22 cellular contexts compared by ENCODE assay signal in the genomic region with DNA sequence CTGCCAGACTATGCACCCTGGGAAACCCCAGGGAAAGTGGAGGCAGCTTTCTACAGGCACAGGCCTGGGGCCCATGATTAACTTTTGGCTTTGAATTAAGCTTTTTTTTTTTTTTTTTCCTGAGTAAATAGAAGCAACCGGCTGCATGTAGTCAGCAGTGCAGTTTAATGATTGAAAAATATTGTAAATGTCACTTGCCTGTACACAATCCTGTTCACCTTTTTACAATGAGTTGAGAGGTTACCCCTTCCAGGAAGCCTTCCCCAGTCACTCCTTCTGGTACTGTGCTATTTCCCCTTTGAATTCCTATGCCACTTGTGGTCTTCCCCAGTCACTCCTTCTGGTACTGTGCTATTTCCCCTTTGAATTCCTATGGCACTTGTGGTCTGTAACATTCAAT.
DNase-seq lines count a peak whose midpoint lies in the region; ATAC-seq, FAIRE-seq and TF ChIP-seq lines count a peak whose summit lies in the region.
"Had no signal": no experiment of that assay in that cellular context is flagged by ENCODE, and none has a peak within 500 bp of the region (broad histone marks: within the 10 kb centered on the region; RNA-seq: fewer than 3 reads in every experiment).

No MANE protein-coding gene starts in this region.

- no peak overlapping the region for H3K4ac ChIP-seq in H1 (replicated peaks; ENCODE audit: insufficient read length, low read depth, low read length)

- H3K27ac ChIP-seq in H1 (ENCODE audit: low read depth, low read length), result no peak overlapping the region
- H3K27ac ChIP-seq in lower lobe of right lung, result no peak overlapping the region
- no peak overlapping the region for H3K27ac ChIP-seq in smooth muscle cell (ENCODE audit: low read depth)
- H3K27ac ChIP-seq: HL-60, Peyer's patch, SJCRH30 had no signal

- no peak for TF ChIP-seq EP300 in H1 (IDR thresholded peaks at IDR 0.05; ENCODE audit: borderline replicate concordance in 1 of 2, low read depth in 2 of 2, low read length in 2 of 2)

- POLR2A ChIA-PET in H1 (lab: Charles Lee; ENCODE audit: partially characterized antibody), result no interaction called here

- peak; percentile 57 for DNase-seq in M059J (ENCODE audit: low read depth)
- DNase-seq in H1 (ENCODE audit: low read depth in 1 of 2, low spot score in 2 of 2), result no peak
- no peak for DNase-seq in lower lobe of right lung
- DNase-seq in smooth muscle cell (lab: John Stamatoyannopoulos, UW; ENCODE audit: unreplicated experiment), result no peak
- no peak for DNase-seq in posterior vena cava (ENCODE audit: low spot score)
- no peak for DNase-seq in A172 (ENCODE audit: low spot score)
- no peak for DNase-seq in NCI-H128 (lab: John Stamatoyannopoulos, UW; ENCODE audit: unreplicated experiment)
- no peak for DNase-seq in NCI-H748 treated with DMSO at 0.1 percent for 48 hours (lab: John Stamatoyannopoulos, UW)
- DNase-seq: BE2C, DMS53, H7, KG1, NCI-H1092 treated with DMSO at 0.1 percent for 48 hours, NCI-H146, NCI-H2029, NCI-H226, NCI-H524, NCI-H82, Peyer's patch, SJCRH30 had no signal

- H3K9me3 ChIP-seq in H1 (ENCODE audit: insufficient read depth in 2 of 2, low read depth in 1 of 2, low read length in 1 of 2) (no peaks in the 10 kb centered on the region), lower lobe of right lung (no peaks in the 10 kb centered on the region), smooth muscle cell (replicated peaks; ENCODE audit: low read depth) (no peaks in the 10 kb centered on the region)
- H3K9me3 ChIP-seq: Peyer's patch, SJCRH30 had no signal

- no peaks in the 10 kb centered on the region for H4K20me1 ChIP-seq in H1 (replicated peaks in 1 of 2; ENCODE audit: control insufficient read depth in 1 of 2, insufficient read depth in 2 of 2, low read length in 2 of 2)
- no peaks in the 10 kb centered on the region for H4K20me1 ChIP-seq in smooth muscle cell (ENCODE audit: low read depth)

- H2AFZ ChIP-seq in H1 (ENCODE audit: low read length), result 0 out of 2 replicates have a peak overlapping the region, but pooled peaks have one; percentile 29
- no peak overlapping the region for H2AFZ ChIP-seq in smooth muscle cell (ENCODE audit: low read depth)

- no peak overlapping the region for H4K8ac ChIP-seq in H1 (ENCODE audit: extremely low read depth, insufficient read depth, low read length)

- no peaks in the 10 kb centered on the region for H3K4me1 ChIP-seq in H1 (replicated peaks in 1 of 4; ENCODE audit: control insufficient read depth in 3 of 4, insufficient read depth in 4 of 4, low read length in 3 of 4)
- no peaks in the 10 kb centered on the region for H3K4me1 ChIP-seq in lower lobe of right lung
- no peaks in the 10 kb centered on the region for H3K4me1 ChIP-seq in smooth muscle cell (ENCODE audit: low read depth)
- H3K4me1 ChIP-seq: BE2C, Peyer's patch, SJCRH30 had no signal

- no peak overlapping the region for H2BK12ac ChIP-seq in H1 (ENCODE audit: low read depth, low read length)

- no peaks in the 10 kb centered on the region for H3K79me2 ChIP-seq in H1 (ENCODE audit: control insufficient read depth in 1 of 2, insufficient read depth in 2 of 2, low read length in 2 of 2)
- no peaks in the 10 kb centered on the region for H3K79me2 ChIP-seq in smooth muscle cell (ENCODE audit: low read depth)

- no peak overlapping the region for H3K18ac ChIP-seq in H1 (ENCODE audit: extremely low read depth, low read length)

- H3F3A ChIP-seq in smooth muscle cell (ENCODE audit: low read depth), result no peaks in the 10 kb centered on the region

- no peak overlapping the region for H3K23ac ChIP-seq in H1 (ENCODE audit: insufficient read length)

- 83% methylated on average over 1 of the region's 1 CpG; no CpG with 5 or more reads in 1 of the 2 experiments for WGBS in H1 (ENCODE audit: extremely low coverage in 1 of 2, insufficient coverage in 1 of 2, insufficient read length in 1 of 2, insufficient replicate concordance in 2 of 2, low coverage in 1 of 2, low lambda C conversion rate in 2 of 2, missing lambda C conversion rate in 1 of 2), 2 experiments
- 90% methylated on average over 1 of the region's 1 CpG for WGBS in smooth muscle cell (ENCODE audit: low lambda C conversion rate)

- H3K36me3 ChIP-seq in H1 (ENCODE audit: control insufficient read depth in 2 of 4, insufficient read depth in 4 of 4, low read length in 3 of 4), result no peaks in the 10 kb centered on the region
- no peaks in the 10 kb centered on the region for H3K36me3 ChIP-seq in lower lobe of right lung
- H3K36me3 ChIP-seq in smooth muscle cell (ENCODE audit: low read depth), result no peaks in the 10 kb centered on the region
- H3K36me3 ChIP-seq: BE2C, Peyer's patch, SJCRH30 had no signal

- intact Hi-C loops in lower lobe of right lung (cut with DNase I), result no loop called here
- intact Hi-C loops in posterior vena cava (cut with DNase I), result no loop called here

- peak; percentile 32 for FAIRE-seq in H1 (lab: Jason Lieb, UNC)
- FAIRE-seq: D721Med had no signal

- H3K79me1 ChIP-seq in H1 (ENCODE audit: low read depth, low read length), result no peaks in the 10 kb centered on the region

- TF ChIP-seq POLR2A in H1 (IDR thresholded peaks at IDR 0.05; ENCODE audit: control extremely low read depth in 1 of 2, low read depth in 2 of 2, low read length in 2 of 2), result no peak

- peak; percentile 26 to 78 for ATAC-seq in lower lobe of right lung

- H3K27me3 ChIP-seq in H1 (replicated peaks in 1 of 4; ENCODE audit: control insufficient read depth in 3 of 4, extremely low read depth in 1 of 4, insufficient read depth in 3 of 4, low read length in 3 of 4) (peaks cover 0 to 2% (median 0%) of the 10 kb centered on the region in 4 experiments; a peak in 1 of 7 replicates), lower lobe of right lung (ENCODE audit: low read depth) (no peaks in the 10 kb centered on the region), smooth muscle cell (ENCODE audit: low read depth) (no peaks in the 10 kb centered on the region)
- H3K27me3 ChIP-seq: BE2C, Peyer's patch, SJCRH30 had no signal

- TF ChIP-seq CTCF in H1 (IDR thresholded peaks at IDR 0.05; ENCODE audit: control extremely low read depth in 1 of 3, insufficient read depth in 1 of 3, low read depth in 1 of 3, low read length in 3 of 3) (no peak), lower lobe of right lung (IDR thresholded peaks at IDR 0.05) (no peak), smooth muscle cell (IDR thresholded peaks at IDR 0.05; ENCODE audit: borderline replicate concordance, insufficient read depth, poor library complexity, severe bottlenecking) (no peak)

- no peak overlapping the region for H2AK5ac ChIP-seq in H1 (ENCODE audit: low read depth, low read length)

- H2BK5ac ChIP-seq in H1 (ENCODE audit: low read depth, low read length), result no peak overlapping the region

- no peak overlapping the region for H4K5ac ChIP-seq in H1 (ENCODE audit: insufficient read length, low read depth, low read length)

- no peak for TF ChIP-seq RAD21 in H1 (IDR thresholded peaks at IDR 0.05 in 1 of 2, conservative IDR thresholded peaks at IDR 0.05 in 1 of 2; ENCODE audit: low read depth in 2 of 2, low read length in 2 of 2)

- no peak overlapping the region for H4K91ac ChIP-seq in H1 (replicated peaks; ENCODE audit: insufficient read length, low read length)

- no peak overlapping the region for H2BK20ac ChIP-seq in H1 (ENCODE audit: low read length)

- H2BK15ac ChIP-seq in H1 (ENCODE audit: low read length), result no peak overlapping the region

- H3K9ac ChIP-seq in H1 (replicated peaks in 1 of 4; ENCODE audit: extremely low read depth in 1 of 4, low read depth in 3 of 4, low read length in 3 of 4) (no peak overlapping the region), smooth muscle cell (ENCODE audit: low read depth) (no peak overlapping the region)

- CTCF ChIA-PET in H1 (lab: Charles Lee; ENCODE audit: partially characterized antibody), result interaction anchor here (1.6 kb wide), 1 partner anchor 10 kb away, joined by 5 read pairs; no protein-coding TSS in a partner anchor

- H3K4me3 ChIP-seq in H1 (ENCODE audit: extremely low read depth in 1 of 4, insufficient read depth in 2 of 4, low read depth in 3 of 4, low read length in 4 of 4) (no peak overlapping the region), lower lobe of right lung (no peak overlapping the region), smooth muscle cell (no peak overlapping the region)
- H3K4me3 ChIP-seq: Peyer's patch, SJCRH30 had no signal

- H3K23me2 ChIP-seq in H1 (ENCODE audit: low read depth, low read length), result no peaks in the 10 kb centered on the region

- no peak overlapping the region for H3K4me2 ChIP-seq in H1 (ENCODE audit: insufficient read depth in 1 of 2, low read depth in 2 of 2, low read length in 2 of 2)
- H3K4me2 ChIP-seq in smooth muscle cell, result peak overlapping the region; percentile 43

- no peak overlapping the region for H2BK120ac ChIP-seq in H1 (replicated peaks; ENCODE audit: low read depth, low read length)

- no peak overlapping the region for H3K56ac ChIP-seq in H1 (replicated peaks; ENCODE audit: insufficient read length, low read depth, low read length)

- no peak overlapping the region for H3K14ac ChIP-seq in H1 (ENCODE audit: insufficient read length)

TF ChIP-seq in H1, 55 proteins besides CTCF, POLR2A, EP300 and RAD21:
- TF ChIP-seq SAP30 (IDR thresholded peaks at IDR 0.05; ENCODE audit: insufficient read depth, insufficient replicate concordance, low read length) (no peak), SIN3A (conservative IDR thresholded peaks at IDR 0.05 in 1 of 2, IDR thresholded peaks at IDR 0.05 in 1 of 2; ENCODE audit: low read depth in 1 of 2, low read length in 2 of 2) (no peak), SP2 (IDR thresholded peaks at IDR 0.05; ENCODE audit: low read length) (no peak), RFX5 (IDR thresholded peaks at IDR 0.05; ENCODE audit: borderline replicate concordance, low read depth, low read length) (no peak), KDM5A (IDR thresholded peaks at IDR 0.05; ENCODE audit: low read length) (no peak), FOSL1 (IDR thresholded peaks at IDR 0.05; ENCODE audit: insufficient read depth, low read depth, low read length) (no peak), TAF1 (IDR thresholded peaks at IDR 0.05; ENCODE audit: low read depth, low read length) (no peak), NANOG (IDR thresholded peaks at IDR 0.05; ENCODE audit: insufficient read depth, low read depth, low read length, poor library complexity, severe bottlenecking) (no peak), JUND (IDR thresholded peaks at IDR 0.05; ENCODE audit: low read length) (no peak), SIX5 (IDR thresholded peaks at IDR 0.05; ENCODE audit: low read depth, low read length) (no peak), CEBPB (IDR thresholded peaks at IDR 0.05; ENCODE audit: low read depth, low read length) (no peak)
